Comparison of ENCODE assay signal across 10 cellular contexts in genomic region chr9:109108318-109108717, GRCh38. TPM values are rescaled to one million over a fixed set of nuclear protein-coding genes. Genes with fewer than 3 reads are reported as not detected.
DNase-seq lines count a peak whose midpoint lies in the region; ATAC-seq and FAIRE-seq lines count a peak whose summit lies in the region.
"Had no signal": no experiment of that assay in that cellular context is flagged by ENCODE, and none has a peak within 500 bp of the region (broad histone marks: within the 10 kb centered on the region; RNA-seq: fewer than 3 reads in every experiment).

No MANE protein-coding gene starts in this region.

- H3K4me1 Mint-ChIP-seq in CD4-positive, CD25-positive, alpha-beta regulatory T cell: peaks cover 42 to 86% (median 61%) of the 10 kb centered on the region in 4 donors
- peaks cover 76% of the 10 kb centered on the region for H3K4me1 Mint-ChIP-seq in activated naive CD8-positive, alpha-beta T cell (ENCODE audit: low read depth)
- H3K4me1 Mint-ChIP-seq in memory B cell: peaks cover 33% of the 10 kb centered on the region

- H3K27me3 ChIP-seq in CD4-positive, CD25-positive, alpha-beta regulatory T cell (ENCODE audit: control insufficient read depth, insufficient read depth, low read length): no peaks in the 10 kb centered on the region

- H3K36me3 Mint-ChIP-seq in CD4-positive, CD25-positive, alpha-beta regulatory T cell: peaks cover 25% of the 10 kb centered on the region
- peaks cover 12% of the 10 kb centered on the region for H3K36me3 Mint-ChIP-seq in activated naive CD8-positive, alpha-beta T cell
- peaks cover 18% of the 10 kb centered on the region for H3K36me3 Mint-ChIP-seq in memory B cell

- FAIRE-seq in urothelium cell line (lab: Jason Lieb, UNC): no peak

- peaks cover 0 to 2% (median 0%) of the 10 kb centered on the region in 7 donors for H3K9me3 Mint-ChIP-seq in CD4-positive, CD25-positive, alpha-beta regulatory T cell
- H3K9me3 Mint-ChIP-seq in activated naive CD8-positive, alpha-beta T cell (ENCODE audit: low read depth): no peaks in the 10 kb centered on the region
- peaks cover 2% of the 10 kb centered on the region for H3K9me3 Mint-ChIP-seq in memory B cell

- peak overlapping the region; percentile 92 to 98 (median 93) for H3K27ac Mint-ChIP-seq in CD4-positive, CD25-positive, alpha-beta regulatory T cell
- peak overlapping the region; percentile 90 for H3K27ac Mint-ChIP-seq in activated naive CD8-positive, alpha-beta T cell
- peak overlapping the region; percentile 12 for H3K27ac Mint-ChIP-seq in memory B cell

- no peaks in the 10 kb centered on the region for H3K27me3 Mint-ChIP-seq in CD4-positive, CD25-positive, alpha-beta regulatory T cell
- no peaks in the 10 kb centered on the region for H3K27me3 Mint-ChIP-seq in activated naive CD8-positive, alpha-beta T cell
- no peaks in the 10 kb centered on the region for H3K27me3 Mint-ChIP-seq in memory B cell

- no peaks in the 10 kb centered on the region for H3K9me3 ChIP-seq in CD4-positive, CD25-positive, alpha-beta regulatory T cell (ENCODE audit: control insufficient read depth in 2 of 2, low read length in 2 of 2)

- H3K4me3 ChIP-seq in CD4-positive, CD25-positive, alpha-beta regulatory T cell (ENCODE audit: low read depth, low read length): peak overlapping the region; percentile 81

- peaks cover 52% of the 10 kb centered on the region for H3K4me1 ChIP-seq in CD4-positive, CD25-positive, alpha-beta regulatory T cell (ENCODE audit: control insufficient read depth, insufficient read depth, low read length, poor library complexity, severe bottlenecking)

- H3K27ac ChIP-seq in CD4-positive, CD25-positive, alpha-beta regulatory T cell (ENCODE audit: insufficient read depth, low read length, poor library complexity, severe bottlenecking): peak overlapping the region; percentile 89

- no peak for DNase-seq in CD4-positive, CD25-positive, alpha-beta regulatory T cell
- DNase-seq in LHCN-M2 (ENCODE audit: low read depth) (peak; percentile 77), memory B cell (ENCODE audit: low spot score in 2 of 2) (no peak), AG08396 (ENCODE audit: low spot score) (no peak), kidney glomerular epithelial cell (lab: John Stamatoyannopoulos, UW) (no peak), urothelium cell line (ENCODE audit: low spot score) (no peak)
- DNase-seq: activated CD4-positive, alpha-beta T cell treated with anti-CD3 and anti-CD28 coated beads for 1 hour; effector CD8-positive, alpha-beta T cell had no signal

- H3K36me3 ChIP-seq in CD4-positive, CD25-positive, alpha-beta regulatory T cell (ENCODE audit: control insufficient read depth, insufficient read depth, low read length): peaks cover 20% of the 10 kb centered on the region

- H3K4me3 Mint-ChIP-seq in CD4-positive, CD25-positive, alpha-beta regulatory T cell: peak overlapping the region in 3 of 4 donors; percentile 66 to 71 (median 71)
- H3K4me3 Mint-ChIP-seq in activated naive CD8-positive, alpha-beta T cell: peak overlapping the region; percentile 71
- no peak overlapping the region for H3K4me3 Mint-ChIP-seq in memory B cell

- no peak for ATAC-seq in CD4-positive, CD25-positive, alpha-beta regulatory T cell (ENCODE audit: low read depth in 2 of 2)
- ATAC-seq in memory B cell (ENCODE audit: low read depth) (peak; percentile 59), HG03354 (IDR thresholded peaks at IDR 0.05; ENCODE audit: poor library complexity, severe bottlenecking, unreplicated experiment) (no peak)

RNA-seq across cellular contexts. Expression of gene TMEM245, which starts 11.4 kb away (rescaled TPM):
- 33.7 TPM for total RNA-seq in CD4-positive, CD25-positive, alpha-beta regulatory T cell
- 10 to 100 TPM; 22.6 to 36.9 (median 27.6) TPM for polyA plus RNA-seq in CD4-positive, CD25-positive, alpha-beta regulatory T cell
- 48.5 and 53.4 TPM in 2 replicates for total RNA-seq in LHCN-M2 (2014; rRNA removed)
- 21.5 TPM for polyA plus RNA-seq in LHCN-M2 (2012)

RNA-seq across cellular contexts. Expression of gene FRRS1L, which starts 58.7 kb away (rescaled TPM):
- not detected for total RNA-seq in CD4-positive, CD25-positive, alpha-beta regulatory T cell
- not detected for polyA plus RNA-seq in CD4-positive, CD25-positive, alpha-beta regulatory T cell
- under 0.01 TPM in 1 of 2 replicates, not detected in the other for total RNA-seq in LHCN-M2 (2014; rRNA removed)
- 0.27 TPM for polyA plus RNA-seq in LHCN-M2 (2012)

Comparison
In these comparisons a context has a peak if more than half of its experiments do, and no peak if none do; other contexts are left out.
1. H3K27ac Mint-ChIP-seq: peak in every context shown above with its lines; median percentile 93 in CD4-positive, CD25-positive, alpha-beta regulatory T cell; 90 in activated naive CD8-positive, alpha-beta T cell; 12 in memory B cell.